ENCODE assay signal across 17 cellular contexts in the genomic region with DNA sequence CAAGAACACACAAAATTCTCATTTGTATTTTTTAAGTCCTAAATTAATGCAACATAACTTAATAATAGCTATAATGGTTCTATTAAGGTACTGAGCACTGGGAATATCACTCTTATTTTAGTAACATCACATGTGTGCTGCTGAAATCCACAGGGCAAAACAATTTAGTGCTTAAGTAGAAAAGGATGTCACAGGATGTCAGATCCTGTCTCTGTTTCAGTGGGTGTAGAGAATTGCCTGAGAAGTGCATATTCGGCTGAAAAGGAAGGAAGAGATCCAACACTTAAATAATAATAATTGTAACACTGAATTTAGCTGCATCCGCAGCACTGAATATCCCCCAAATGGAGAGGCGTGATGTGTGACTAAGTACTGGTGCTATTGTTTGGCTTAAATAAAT. TPM values are rescaled to one million over a fixed set of nuclear protein-coding genes. Genes with fewer than 3 reads are reported as not detected.
"Had no signal": no experiment of that assay in that cellular context is flagged by ENCODE, and none has a peak within 500 bp of the region (broad histone marks: within the 10 kb centered on the region; RNA-seq: fewer than 3 reads in every experiment).

No MANE protein-coding gene starts in this region.

- H3K27ac Mint-ChIP-seq: activated CD4-positive, alpha-beta memory T cell treated with anti-CD3 and anti-CD28 coated beads, Interleukin-2, amount 10 ng/mL, durations not matched to agents 7 days and 5 days; memory B cell had no signal

- ATAC-seq: left lobe of liver had no signal

- H3K4me3 Mint-ChIP-seq: activated CD4-positive, alpha-beta memory T cell treated with anti-CD3 and anti-CD28 coated beads, Interleukin-2, amount 10 ng/mL, durations not matched to agents 7 days and 5 days; activated naive CD8-positive, alpha-beta T cell treated with anti-CD3 and anti-CD28 coated beads, Interleukin-2, amount 10 ng/mL, durations not matched to agents 7 days and 5 days; memory B cell; neural crest cell had no signal

- H3K9me3 ChIP-seq: heart left ventricle, ovary, tibial nerve, vagina had no signal

- H3K27ac ChIP-seq: ovary, tibial nerve, vagina had no signal

- H3K4me3 ChIP-seq: heart left ventricle, ovary, tibial nerve, vagina had no signal

- H3K27me3 Mint-ChIP-seq: activated CD4-positive, alpha-beta memory T cell treated with anti-CD3 and anti-CD28 coated beads, Interleukin-2, amount 10 ng/mL, durations not matched to agents 7 days and 5 days; activated naive CD8-positive, alpha-beta T cell treated with anti-CD3 and anti-CD28 coated beads, Interleukin-2, amount 10 ng/mL, durations not matched to agents 7 days and 5 days; memory B cell had no signal

- H3K27me3 ChIP-seq: heart left ventricle, ovary, tibial nerve, vagina had no signal

- H3K9me3 Mint-ChIP-seq: activated CD4-positive, alpha-beta memory T cell treated with anti-CD3 and anti-CD28 coated beads, Interleukin-2, amount 10 ng/mL, durations not matched to agents 7 days and 5 days; activated naive CD8-positive, alpha-beta T cell treated with anti-CD3 and anti-CD28 coated beads, Interleukin-2, amount 10 ng/mL, durations not matched to agents 7 days and 5 days; memory B cell; neural crest cell had no signal

- DNase-seq: activated CD4-positive, alpha-beta memory T cell treated with anti-CD3 and anti-CD28 coated beads, Interleukin-2, amount 10 ng/mL, durations not matched to agents 7 days and 5 days; activated CD4-positive, CD25-positive, alpha-beta regulatory T cell treated with anti-CD3 and anti-CD28 coated beads, Interleukin-2, amount 50 U/mL, for 72 hours; activated CD8-positive, alpha-beta memory T cell treated with anti-CD3 and anti-CD28 coated beads, Interleukin-2, amount 50 U/mL, for 48 hours; activated effector memory CD4-positive, alpha-beta T cell treated with anti-CD3 and anti-CD28 coated beads, Interleukin-2, amount 50 U/mL, for 16 hours; activated naive CD8-positive, alpha-beta T cell treated with anti-CD3 and anti-CD28 coated beads, Interleukin-2, amount 10 ng/mL, durations not matched to agents 7 days and 5 days; aorta; foreskin melanocyte; heart left ventricle; ovary; small intestine had no signal

- H3K36me3 ChIP-seq: ovary had no signal

RNA-seq across cellular contexts. Expression of gene GYS2, which starts 44.4 kb away (rescaled TPM):
- total RNA-seq: activated CD4-positive, alpha-beta memory T cell treated with anti-CD3 and anti-CD28 coated beads, Interleukin-2, amount 10 ng/mL, durations not matched to agents 7 days and 5 days; bronchial epithelial cell; mucosa of gallbladder; neural crest cell had no signal
- polyA plus RNA-seq: aorta, ovary had no signal
